In genomic region chr16:24009955-24010354, GRCh38 we compare ENCODE assay signal across 1 cellular context.
TF ChIP-seq lines count a peak whose summit lies in the region.

No MANE protein-coding gene starts in this region.

TF ChIP-seq in GM12878, 131 proteins besides CTCF, POLR2A, EP300 and RAD21 (continued from another document):
- no peak for TF ChIP-seq CEBPZ (IDR thresholded peaks at IDR 0.05; ENCODE audit: low read depth, low read length)
- TF ChIP-seq NRF1 (conservative IDR thresholded peaks at IDR 0.05; ENCODE audit: low read depth, low read length): no peak
- TF ChIP-seq SMC3 (IDR thresholded peaks at IDR 0.05; ENCODE audit: borderline replicate concordance, low read length): no peak
- TF ChIP-seq CBX5 (IDR thresholded peaks at IDR 0.05; ENCODE audit: low read depth): no peak
- no peak for TF ChIP-seq IKZF1 (conservative IDR thresholded peaks at IDR 0.05)
- TF ChIP-seq JUNB (IDR thresholded peaks at IDR 0.05): no peak
- 0 out of 2 replicates have a peak, but pooled peaks have one; percentile 26 for TF ChIP-seq NFIC (IDR thresholded peaks at IDR 0.05; ENCODE audit: low read depth, low read length)
- no peak for TF ChIP-seq TBL1XR1 (IDR thresholded peaks at IDR 0.05; ENCODE audit: low read depth, low read length)
- no peak for TF ChIP-seq SIX5 (IDR thresholded peaks at IDR 0.05; ENCODE audit: low read depth, low read length, severe bottlenecking)
- no peak for TF ChIP-seq BCLAF1 (IDR thresholded peaks at IDR 0.05)
- TF ChIP-seq HDAC6 (IDR thresholded peaks at IDR 0.05; ENCODE audit: unreplicated experiment): no peak
- peak; percentile 55; the same call in 1 of the 2 replicates for TF ChIP-seq RUNX3 (IDR thresholded peaks at IDR 0.05; ENCODE audit: low read length)
- peak; percentile 19; the same call in 1 of the 2 replicates for TF ChIP-seq CREB1 (IDR thresholded peaks at IDR 0.05; ENCODE audit: low read depth)
- TF ChIP-seq MEF2B (IDR thresholded peaks at IDR 0.05; ENCODE audit: partially characterized antibody, poor library complexity, severe bottlenecking): no peak
- TF ChIP-seq ESRRA (IDR thresholded peaks at IDR 0.05; ENCODE audit: low read length): no peak
- TF ChIP-seq KLF5 (IDR thresholded peaks at IDR 0.05; ENCODE audit: partially characterized antibody): no peak
- TF ChIP-seq TCF12 (IDR thresholded peaks at IDR 0.05; ENCODE audit: low read depth, low read length): no peak
- TF ChIP-seq PBX3 (IDR thresholded peaks at IDR 0.05; ENCODE audit: insufficient replicate concordance, low read depth, low read length): peak; percentile 21
- no peak for TF ChIP-seq RELB (IDR thresholded peaks at IDR 0.05; ENCODE audit: low read depth)
- 0 out of 3 replicates have a peak, but pooled peaks have one; percentile 3 for TF ChIP-seq POU2F2 (IDR thresholded peaks at IDR 0.05; ENCODE audit: borderline replicate concordance, low read depth, low read length)
- no peak for TF ChIP-seq PAX8 (IDR thresholded peaks at IDR 0.05)
- no peak for TF ChIP-seq TAF1 (IDR thresholded peaks at IDR 0.05; ENCODE audit: borderline replicate concordance, low read depth, low read length)
- no peak for TF ChIP-seq MTA3 (IDR thresholded peaks at IDR 0.05; ENCODE audit: borderline replicate concordance, low read length)
- no peak for TF ChIP-seq RELA (IDR thresholded peaks at IDR 0.05; ENCODE audit: borderline replicate concordance, partially characterized antibody)
- TF ChIP-seq POLR2AphosphoS2 (IDR thresholded peaks at IDR 0.05; ENCODE audit: low read depth, low read length): no peak
- TF ChIP-seq E4F1 (IDR thresholded peaks at IDR 0.05; ENCODE audit: borderline replicate concordance, partially characterized antibody): no peak
- TF ChIP-seq HSF1 (IDR thresholded peaks at IDR 0.05; ENCODE audit: low read depth, low read length): no peak
- TF ChIP-seq ATF7 (IDR thresholded peaks at IDR 0.05; ENCODE audit: low read depth): no peak
- TF ChIP-seq BMI1 (IDR thresholded peaks at IDR 0.05; ENCODE audit: borderline replicate concordance): no peak
- peak; percentile 9; the same call in 1 of the 2 replicates for TF ChIP-seq CREM (IDR thresholded peaks at IDR 0.05; ENCODE audit: low read depth)
- TF ChIP-seq EED (IDR thresholded peaks at IDR 0.05; ENCODE audit: low read depth): 0 out of 2 replicates have a peak, but pooled peaks have one; percentile 15
- no peak for TF ChIP-seq HDGF (IDR thresholded peaks at IDR 0.05)
- TF ChIP-seq PKNOX1 (IDR thresholded peaks at IDR 0.05): peak; percentile 71
- TF ChIP-seq EZH2 (IDR thresholded peaks at IDR 0.05; ENCODE audit: borderline replicate concordance, control insufficient read depth, low read depth, low read length): no peak
- no peak for TF ChIP-seq BCL11A (IDR thresholded peaks at IDR 0.05; ENCODE audit: low read depth, low read length)
- no peak for TF ChIP-seq ZZZ3 (IDR thresholded peaks at IDR 0.05; ENCODE audit: control insufficient read depth, insufficient read length, low read depth)
- TF ChIP-seq PML (IDR thresholded peaks at IDR 0.05; ENCODE audit: low read length): no peak
